21 cellular contexts compared by ENCODE assay signal in genomic region chr6:89612121-89612520, GRCh38. TPM values are rescaled to one million over a fixed set of nuclear protein-coding genes. Genes with fewer than 3 reads are reported as not detected.
DNase-seq lines count a peak whose midpoint lies in the region; TF ChIP-seq lines count a peak whose summit lies in the region.
"Had no signal": no experiment of that assay in that cellular context is flagged by ENCODE, and none has a peak within 500 bp of the region (broad histone marks: within the 10 kb centered on the region; RNA-seq: fewer than 3 reads in every experiment).

No MANE protein-coding gene starts in this region.

- peak overlapping the region; percentile 40 for H3K27ac Mint-ChIP-seq in nephron progenitor cell
- no peak overlapping the region for H3K27ac Mint-ChIP-seq in activated T-cell treated with anti-CD3 and anti-CD28 coated beads, Interleukin-2, amount 50 U/mL, for 24 hours
- H3K27ac Mint-ChIP-seq: activated CD4-positive, alpha-beta T cell treated with anti-CD3 and anti-CD28 coated beads for 36 hours; activated naive CD4-positive, alpha-beta T cell treated with anti-CD3 and anti-CD28 coated beads, Interleukin-2, amount 10 ng/mL, durations not matched to agents 7 days and 5 days; activated T-cell treated with anti-CD3 and anti-CD28 coated beads, Interleukin-2, amount 50 U/mL, for 72 hours; T-helper 1 cell treated with Interleukin-12 subunit alpha and Interleukin-12 subunit beta and Interleukin-4 antibody, amounts not matched to agents 30 μg/mL and 1 μg/mL, for 36 hours had no signal

- H3K4me3 ChIP-seq in SJCRH30 (no peak overlapping the region), epithelial cell of proximal tubule (ENCODE audit: low read depth, low read length) (no peak overlapping the region)

- H3K27me3 Mint-ChIP-seq in nephron progenitor cell (ENCODE audit: low read depth, poor library complexity) = peaks cover 10% of the 10 kb centered on the region
- no peaks in the 10 kb centered on the region for H3K27me3 Mint-ChIP-seq in activated T-cell treated with anti-CD3 and anti-CD28 coated beads, Interleukin-2, amount 50 U/mL, for 24 hours
- H3K27me3 Mint-ChIP-seq: activated CD4-positive, alpha-beta T cell treated with anti-CD3 and anti-CD28 coated beads for 36 hours; activated naive CD4-positive, alpha-beta T cell treated with anti-CD3 and anti-CD28 coated beads, Interleukin-2, amount 10 ng/mL, durations not matched to agents 7 days and 5 days; CD8-positive, alpha-beta memory T cell had no signal

- H3K9me3 Mint-ChIP-seq in nephron progenitor cell = no peaks in the 10 kb centered on the region
- no peaks in the 10 kb centered on the region for H3K9me3 Mint-ChIP-seq in activated T-cell treated with anti-CD3 and anti-CD28 coated beads, Interleukin-2, amount 50 U/mL, for 24 hours
- H3K9me3 Mint-ChIP-seq: activated naive CD4-positive, alpha-beta T cell treated with anti-CD3 and anti-CD28 coated beads, Interleukin-2, amount 10 ng/mL, durations not matched to agents 7 days and 5 days; activated T-cell treated with anti-CD3 and anti-CD28 coated beads, Interleukin-2, amount 50 U/mL, for 72 hours; CD8-positive, alpha-beta memory T cell; stimulated activated effector memory CD8-positive, alpha-beta T cell treated with anti-CD3 and anti-CD28 coated beads, Interleukin-12 subunit alpha, Interleukin-12 subunit beta, amount 100 ng/mL, for 72 hours; T-helper 1 cell treated with Interleukin-12 subunit alpha and Interleukin-12 subunit beta and Interleukin-4 antibody, amounts not matched to agents 30 μg/mL and 1 μg/mL, for 36 hours had no signal

- H3K27me3 ChIP-seq in SJCRH30 = no peaks in the 10 kb centered on the region

- DNase-seq in NCI-H2227 (lab: John Stamatoyannopoulos, UW; ENCODE audit: unreplicated experiment) (peak; percentile 2), NCI-H2227 treated with DMSO at 0.1 percent for 48 hours (lab: John Stamatoyannopoulos, UW) (no peak), SJCRH30 (peak; percentile 13 to 15), epithelial cell of proximal tubule (ENCODE audit: low read depth) (no peak), nephron progenitor cell (peak; percentile 11), LoVo (ENCODE audit: low spot score) (no peak), NCI-H510A (lab: John Stamatoyannopoulos, UW) (no peak)
- no peak for DNase-seq in activated T-cell treated with anti-CD3 and anti-CD28 coated beads, Interleukin-2, amount 50 U/mL, for 24 hours
- DNase-seq: activated CD4-positive, alpha-beta T cell treated with anti-CD3 and anti-CD28 coated beads for 36 hours; activated naive CD4-positive, alpha-beta T cell treated with anti-CD3 and anti-CD28 coated beads, Interleukin-2, amount 10 ng/mL, durations not matched to agents 7 days and 5 days; activated T-cell treated with anti-CD3 and anti-CD28 coated beads, Interleukin-2, amount 50 U/mL, for 72 hours; amniotic stem cell; CD8-positive, alpha-beta memory T cell; cortex of kidney; GOT3; NCI-H1092 treated with DMSO at 0.1 percent for 48 hours; NCI-H2029; NCI-H446; SIG-M5 had no signal

- H3K36me3 ChIP-seq in SJCRH30 = no peaks in the 10 kb centered on the region

- no peak overlapping the region for H3K27ac ChIP-seq in SJCRH30

- no peaks in the 10 kb centered on the region for H3K9me3 ChIP-seq in SJCRH30 (replicated peaks)

- H3K4me3 Mint-ChIP-seq in nephron progenitor cell = no peak overlapping the region
- no peak overlapping the region for H3K4me3 Mint-ChIP-seq in activated T-cell treated with anti-CD3 and anti-CD28 coated beads, Interleukin-2, amount 50 U/mL, for 24 hours
- H3K4me3 Mint-ChIP-seq: activated CD4-positive, alpha-beta T cell treated with anti-CD3 and anti-CD28 coated beads for 36 hours; activated naive CD4-positive, alpha-beta T cell treated with anti-CD3 and anti-CD28 coated beads, Interleukin-2, amount 10 ng/mL, durations not matched to agents 7 days and 5 days; activated T-cell treated with anti-CD3 and anti-CD28 coated beads, Interleukin-2, amount 50 U/mL, for 72 hours; CD8-positive, alpha-beta memory T cell; stimulated activated effector memory CD8-positive, alpha-beta T cell treated with anti-CD3 and anti-CD28 coated beads, Interleukin-12 subunit alpha, Interleukin-12 subunit beta, amount 100 ng/mL, for 72 hours; T-helper 1 cell treated with Interleukin-12 subunit alpha and Interleukin-12 subunit beta and Interleukin-4 antibody, amounts not matched to agents 30 μg/mL and 1 μg/mL, for 36 hours had no signal

- H3K4me1 Mint-ChIP-seq in nephron progenitor cell = peaks cover 20% of the 10 kb centered on the region
- H3K4me1 Mint-ChIP-seq in activated T-cell treated with anti-CD3 and anti-CD28 coated beads, Interleukin-2, amount 50 U/mL, for 24 hours (ENCODE audit: low read depth) = no peaks in the 10 kb centered on the region
- H3K4me1 Mint-ChIP-seq: activated CD4-positive, alpha-beta T cell treated with anti-CD3 and anti-CD28 coated beads for 36 hours; stimulated activated effector memory CD8-positive, alpha-beta T cell treated with anti-CD3 and anti-CD28 coated beads, Interleukin-12 subunit alpha, Interleukin-12 subunit beta, amount 100 ng/mL, for 72 hours had no signal

- peak; percentile 15 for TF ChIP-seq CTCF in epithelial cell of proximal tubule (conservative IDR thresholded peaks at IDR 0.05; ENCODE audit: low read depth, low read length)
- TF ChIP-seq CTCF in nephron progenitor cell (IDR thresholded peaks at IDR 0.05) = no peak

- H3K4me1 ChIP-seq in SJCRH30 = no peaks in the 10 kb centered on the region

- peaks cover 6% of the 10 kb centered on the region for H3K36me3 Mint-ChIP-seq in nephron progenitor cell (ENCODE audit: low read depth)
- H3K36me3 Mint-ChIP-seq in activated T-cell treated with anti-CD3 and anti-CD28 coated beads, Interleukin-2, amount 50 U/mL, for 24 hours (ENCODE audit: low read depth) = no peaks in the 10 kb centered on the region
- H3K36me3 Mint-ChIP-seq: activated naive CD4-positive, alpha-beta T cell treated with anti-CD3 and anti-CD28 coated beads, Interleukin-2, amount 10 ng/mL, durations not matched to agents 7 days and 5 days; stimulated activated effector memory CD8-positive, alpha-beta T cell treated with anti-CD3 and anti-CD28 coated beads, Interleukin-12 subunit alpha, Interleukin-12 subunit beta, amount 100 ng/mL, for 72 hours had no signal

RNA-seq across cellular contexts. Expression of gene LYRM2, which starts 26.4 kb away (rescaled TPM):
- total RNA-seq in SJCRH30 (2014; rRNA removed; shearing (Covaris generic)) = 32.1 and 33.3 TPM in 2 replicates
- 11.3 and 23.5 TPM in 2 replicates for total RNA-seq in epithelial cell of proximal tubule

Comparison
In these comparisons a context has a peak if more than half of its experiments do, and no peak if none do; other contexts are left out.
1. DNase-seq: peak in NCI-H2227 (single experiment), SJCRH30 (2 of 2) and nephron progenitor cell (single experiment); none in NCI-H2227 treated with DMSO at 0.1 percent for 48 hours (single experiment), epithelial cell of proximal tubule (single experiment), activated T-cell treated with anti-CD3 and anti-CD28 coated beads, Interleukin-2, amount 50 U/mL, for 24 hours (single experiment), LoVo (single experiment) and NCI-H510A (single experiment).